In the genomic region with DNA sequence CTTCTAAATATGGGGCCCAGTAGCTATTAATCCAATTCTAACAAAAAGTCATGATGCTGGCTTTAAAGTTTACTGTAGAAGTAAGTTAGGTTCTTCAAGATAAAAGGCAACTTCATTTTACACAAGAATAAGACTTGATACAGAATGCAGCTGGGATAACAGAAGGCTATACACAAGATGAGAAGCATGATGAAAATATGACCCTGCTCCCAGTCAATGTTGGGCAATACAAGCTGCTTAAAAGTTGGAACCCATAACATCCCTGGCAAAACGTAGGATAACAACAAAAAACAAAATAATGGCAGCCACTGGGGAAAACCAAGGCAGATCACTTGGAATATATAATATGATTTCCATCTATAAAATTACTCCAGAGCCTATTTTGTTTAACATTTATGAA, we compare ENCODE assay signal across 22 cellular contexts.
"Had no signal": no experiment of that assay in that cellular context is flagged by ENCODE, and none has a peak within 500 bp of the region (broad histone marks: within the 10 kb centered on the region; RNA-seq: fewer than 3 reads in every experiment).

No MANE protein-coding gene starts in this region.

- H3K4me3 ChIP-seq: K562, MG63, PC-9, SJCRH30 had no signal

- DNase-seq: Kasumi-1, KG1, MG63, NCI-H1048, NCI-H1436, NCI-H146, NCI-H187 treated with DMSO at 0.1 percent for 48 hours, NCI-H2171 treated with DMSO at 0.1 percent for 48 hours, NCI-H2227 treated with DMSO at 0.1 percent for 48 hours, NCI-H345, NCI-H510A treated with DMSO at 0.1 percent for 48 hours, NCI-H524 treated with DMSO at 0.1 percent for 48 hours, NCI-H526 treated with DMSO at 0.1 percent for 48 hours, NCI-H774, PC-9, SHP77, SIG-M5, SK-N-SH had no signal

- H3K9me3 ChIP-seq: MG63, SJCRH30, SK-N-SH had no signal

- H3K36me3 ChIP-seq: MG63, SJCRH30 had no signal

- H3K27me3 ChIP-seq: MG63, SJCRH30 had no signal

- H3K4me1 ChIP-seq: SJCRH30 had no signal

- H3K9ac ChIP-seq: SK-N-SH had no signal

- ATAC-seq: K562, Panc1, Right ventricle myocardium inferior had no signal
